ENCODE assay signal across 20 cellular contexts in the genomic region with DNA sequence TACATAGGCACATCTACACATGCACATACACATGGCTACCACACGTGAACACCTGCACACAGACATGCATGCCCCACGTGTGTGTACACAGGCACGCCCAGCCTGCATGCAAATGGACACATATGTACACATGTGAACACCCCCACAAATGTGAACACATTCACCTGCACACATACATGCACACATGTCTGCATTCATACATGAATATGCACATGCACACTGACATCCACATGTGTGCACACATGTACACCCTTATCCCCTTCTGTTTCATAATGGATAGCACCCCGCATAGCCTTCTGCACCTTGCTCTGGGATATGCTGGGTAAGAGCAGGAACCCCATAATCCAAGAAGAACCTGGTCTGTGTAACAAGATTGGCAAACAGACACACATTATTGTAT.
"Had no signal": no experiment of that assay in that cellular context is flagged by ENCODE, and none has a peak within 500 bp of the region (broad histone marks: within the 10 kb centered on the region; RNA-seq: fewer than 3 reads in every experiment).

No MANE protein-coding gene starts in this region.

- DNase-seq: effector CD4-positive, alpha-beta T cell; endodermal cell; erythroblast; foreskin keratinocyte; head of caudate nucleus; left colon; mammary epithelial cell; natural killer cell; ovary; right cardiac atrium; stimulated activated CD4-positive, alpha-beta T cell treated with anti-CD3 and anti-CD28 coated beads, Interleukin-4, amount 100 ng/mL, for 1 hour; stimulated activated CD8-positive, alpha-beta memory T cell treated with anti-CD3 and anti-CD28 coated beads, Interleukin-4, amount 100 ng/mL, for 48 hours; stimulated activated naive CD8-positive, alpha-beta T cell treated with anti-CD3 and anti-CD28 coated beads, Interleukin-15, Interleukin-2, amounts not matched to agents 100 U/mL and 50 U/mL, for 24 hours; tibial artery; upper lobe of left lung had no signal

- H3K9me3 ChIP-seq: ovary, tibial artery, upper lobe of left lung had no signal

- H3K27me3 ChIP-seq: foreskin keratinocyte, hepatocyte, ovary, tibial artery, upper lobe of left lung had no signal

- H3K27ac Mint-ChIP-seq: endodermal cell; natural killer cell; stimulated activated effector memory CD8-positive, alpha-beta T cell treated with anti-CD3 and anti-CD28 coated beads, Interleukin-12 subunit alpha, Interleukin-12 subunit beta, amount 100 ng/mL, for 72 hours had no signal

- ATAC-seq: foreskin keratinocyte; left colon; natural killer cell; right cardiac atrium; stimulated activated effector memory CD8-positive, alpha-beta T cell treated with anti-CD3 and anti-CD28 coated beads, Interleukin-12 subunit alpha, Interleukin-12 subunit beta, amount 100 ng/mL, for 72 hours; stimulated activated naive CD8-positive, alpha-beta T cell treated with anti-CD3 and anti-CD28 coated beads, Interleukin-15, Interleukin-2, amounts not matched to agents 100 U/mL and 50 U/mL, for 24 hours had no signal

- H3K36me3 ChIP-seq: ovary, tibial artery, upper lobe of left lung had no signal

- H3K9me3 Mint-ChIP-seq: endodermal cell; natural killer cell; neural crest cell; stimulated activated effector memory CD8-positive, alpha-beta T cell treated with anti-CD3 and anti-CD28 coated beads, Interleukin-12 subunit alpha, Interleukin-12 subunit beta, amount 100 ng/mL, for 72 hours had no signal

- H3K4me3 Mint-ChIP-seq: endodermal cell; natural killer cell; neural crest cell; stimulated activated effector memory CD8-positive, alpha-beta T cell treated with anti-CD3 and anti-CD28 coated beads, Interleukin-12 subunit alpha, Interleukin-12 subunit beta, amount 100 ng/mL, for 72 hours had no signal

- H3K4me1 ChIP-seq: foreskin keratinocyte, tibial artery, upper lobe of left lung had no signal

- H3K4me3 ChIP-seq: coronary artery, hepatocyte, ovary, smooth muscle cell, tibial artery, upper lobe of left lung had no signal

- H3K4me1 Mint-ChIP-seq: endodermal cell, natural killer cell had no signal

- H3K36me3 Mint-ChIP-seq: natural killer cell; stimulated activated effector memory CD8-positive, alpha-beta T cell treated with anti-CD3 and anti-CD28 coated beads, Interleukin-12 subunit alpha, Interleukin-12 subunit beta, amount 100 ng/mL, for 72 hours had no signal

- H3K27ac ChIP-seq: coronary artery, foreskin keratinocyte, hepatocyte, ovary, tibial artery, upper lobe of left lung had no signal
